Comparison of ENCODE assay signal across 24 cellular contexts in the genomic region with DNA sequence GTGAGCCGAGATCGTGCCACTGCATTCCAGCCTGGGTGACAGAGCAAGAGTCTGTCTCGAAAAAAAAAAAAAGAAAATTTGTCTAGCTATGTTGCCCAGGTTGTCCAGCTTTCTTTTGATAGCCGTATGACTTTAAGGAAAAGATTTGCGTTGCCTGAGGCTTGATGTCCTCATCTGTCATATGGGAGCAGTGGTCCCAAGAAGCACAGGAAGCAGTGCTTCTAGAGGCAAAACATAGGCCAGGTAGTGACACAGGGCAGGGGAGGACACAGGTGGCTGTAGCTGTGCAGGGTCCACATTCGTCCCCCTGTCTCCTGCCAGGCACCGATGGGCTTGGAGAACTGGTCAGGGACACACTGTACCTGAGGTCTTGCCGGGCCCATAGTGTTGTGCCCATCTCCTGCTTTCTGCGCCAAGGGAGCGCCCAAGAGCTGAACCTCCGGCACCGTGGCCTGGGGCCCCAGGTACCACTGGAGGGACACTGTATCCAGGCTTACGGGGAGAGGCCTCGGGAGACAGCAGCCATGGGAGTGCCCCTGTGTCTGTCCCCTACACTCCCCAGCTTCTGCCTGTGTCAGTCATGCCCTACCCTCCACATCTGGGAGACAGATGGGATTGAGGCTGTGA. TPM values are rescaled to one million over a fixed set of nuclear protein-coding genes. Genes with fewer than 3 reads are reported as not detected.
"Had no signal": no experiment of that assay in that cellular context is flagged by ENCODE, and none has a peak within 500 bp of the region (broad histone marks: within the 10 kb centered on the region; RNA-seq: fewer than 3 reads in every experiment).

No MANE protein-coding gene starts in this region.

- H3K36me3 Mint-ChIP-seq: natural killer cell treated with Interleukin-12 subunit alpha and Interleukin-12 subunit beta and Interleukin-15 and Interleukin-18, amount 100 ng/mL, for 72 hours; type B pancreatic cell had no signal

- H3K27me3 Mint-ChIP-seq: type B pancreatic cell had no signal

- H3K27ac Mint-ChIP-seq: endodermal cell; natural killer cell treated with Interleukin-12 subunit alpha and Interleukin-12 subunit beta and Interleukin-15 and Interleukin-18, amount 100 ng/mL, for 72 hours; type B pancreatic cell had no signal

- H3K4me3 Mint-ChIP-seq: natural killer cell treated with Interleukin-12 subunit alpha and Interleukin-12 subunit beta and Interleukin-15 and Interleukin-18, amount 100 ng/mL, for 72 hours had no signal

- H3K27me3 ChIP-seq: colonic mucosa, heart left ventricle, vagina had no signal

- H3K36me3 ChIP-seq: colonic mucosa, heart left ventricle, vagina had no signal

- H3K4me3 ChIP-seq: colonic mucosa, heart left ventricle, psoas muscle, vagina had no signal

- DNase-seq: colonic mucosa; effector CD4-positive, alpha-beta T cell; endodermal cell; foreskin melanocyte; hippocampal formation; mammary epithelial cell; psoas muscle; retina; stimulated activated CD4-positive, alpha-beta T cell treated with anti-CD3 and anti-CD28 coated beads, Interleukin-2, amount 100 ng/mL, for 24 hours; stimulated activated CD4-positive, alpha-beta T cell treated with anti-CD3 and anti-CD28 coated beads, Interleukin-4, amount 100 ng/mL, for 4 hours; stimulated activated naive CD4-positive, alpha-beta T cell had no signal

- ATAC-seq: heart left ventricle; natural killer cell treated with Interleukin-12 subunit alpha and Interleukin-12 subunit beta and Interleukin-15 and Interleukin-18, amount 100 ng/mL, for 72 hours; psoas muscle; sciatic nerve had no signal

- H3K9me3 Mint-ChIP-seq: endodermal cell; natural killer cell treated with Interleukin-12 subunit alpha and Interleukin-12 subunit beta and Interleukin-15 and Interleukin-18, amount 100 ng/mL, for 72 hours; type B pancreatic cell had no signal

- H3K79me2 ChIP-seq: parathyroid adenoma had no signal

- H2AFZ ChIP-seq: parathyroid adenoma had no signal

- H3K27ac ChIP-seq: colonic mucosa, heart left ventricle, parathyroid adenoma, psoas muscle, vagina had no signal

- H3K9me3 ChIP-seq: colonic mucosa, heart left ventricle, psoas muscle, vagina had no signal

- H3K9ac ChIP-seq: parathyroid adenoma had no signal

RNA-seq across cellular contexts. Expression of gene LRRC74B, which starts 1.4 kb away (rescaled TPM):
- total RNA-seq: cerebellum; colonic mucosa; dermis microvascular lymphatic vessel endothelial cell; endodermal cell; endothelial cell of umbilical vein; heart left ventricle; kidney epithelial cell; liver; mammary epithelial cell; natural killer cell treated with Interleukin-12 subunit alpha and Interleukin-12 subunit beta and Interleukin-15 and Interleukin-18, amount 100 ng/mL, for 72 hours; omental fat pad; sciatic nerve; skeletal muscle tissue; vagina had no signal
- polyA plus RNA-seq: endothelial cell of umbilical vein, heart left ventricle, liver, mammary epithelial cell had no signal

RNA-seq across cellular contexts. Expression of gene SLC7A4, which starts 14.8 kb away (rescaled TPM):
- total RNA-seq: dermis microvascular lymphatic vessel endothelial cell; endothelial cell of umbilical vein; natural killer cell treated with Interleukin-12 subunit alpha and Interleukin-12 subunit beta and Interleukin-15 and Interleukin-18, amount 100 ng/mL, for 72 hours had no signal
- polyA plus RNA-seq: endothelial cell of umbilical vein, heart left ventricle had no signal

RNA-seq across cellular contexts. Expression of gene P2RX6, which starts 32.2 kb away (rescaled TPM):
- total RNA-seq: dermis microvascular lymphatic vessel endothelial cell; endothelial cell of umbilical vein; kidney epithelial cell; natural killer cell treated with Interleukin-12 subunit alpha and Interleukin-12 subunit beta and Interleukin-15 and Interleukin-18, amount 100 ng/mL, for 72 hours had no signal
